ENCODE assay signal across 8 cellular contexts in genomic region chr18:50507120-50507590, GRCh38. TPM values are rescaled to one million over a fixed set of nuclear protein-coding genes. Genes with fewer than 3 reads are reported as not detected.
DNase-seq lines count a peak whose midpoint lies in the region; ATAC-seq and TF ChIP-seq lines count a peak whose summit lies in the region.

No MANE protein-coding gene starts in this region.

- ATAC-seq in HG03432 (IDR thresholded peaks at IDR 0.05; ENCODE audit: unreplicated experiment): no peak
- ATAC-seq in GM18520 (IDR thresholded peaks at IDR 0.05; ENCODE audit: unreplicated experiment): no peak

- H3K27ac ChIP-seq in coronary artery (no peak overlapping the region), mesendoderm (ENCODE audit: low read depth, low read length) (no peak overlapping the region)

- no peak overlapping the region for H3K56ac ChIP-seq in mesendoderm (ENCODE audit: low read length)

- no peak overlapping the region for H2AK5ac ChIP-seq in mesendoderm (ENCODE audit: low read length)

- H3K27me3 ChIP-seq in mesendoderm (ENCODE audit: insufficient read depth, low read length, poor library complexity): no peaks in the 10 kb centered on the region

- no peak overlapping the region for H3K4ac ChIP-seq in mesendoderm (ENCODE audit: low read depth, low read length)

- H3K79me1 ChIP-seq in mesendoderm (ENCODE audit: low read length): no peaks in the 10 kb centered on the region

- no peak overlapping the region for H4K8ac ChIP-seq in mesendoderm (ENCODE audit: low read depth, low read length)

- DNase-seq in DMS153 treated with DMSO at 0.1 percent for 48 hours (lab: John Stamatoyannopoulos, UW; ENCODE audit: unreplicated experiment): peak; percentile 50
- no peak for DNase-seq in DMS153 (lab: John Stamatoyannopoulos, UW)
- peak; percentile 13 for DNase-seq in NCI-H2227 treated with DMSO at 0.1 percent for 48 hours (lab: John Stamatoyannopoulos, UW)
- DNase-seq in coronary artery (ENCODE audit: low spot score): no peak
- DNase-seq in mesendoderm: peak; percentile 77
- no peak for DNase-seq in NCI-H1048 (lab: John Stamatoyannopoulos, UW)

- H2BK15ac ChIP-seq in mesendoderm (replicated peaks; ENCODE audit: low read depth): no peak overlapping the region

- no CpG with 5 or more reads among the region's 4 CpGs for WGBS in mesendoderm (ENCODE audit: extremely low coverage, insufficient coverage, low lambda C conversion rate)

- H2BK120ac ChIP-seq in mesendoderm (ENCODE audit: low read depth, low read length): no peak overlapping the region

- no peak overlapping the region for H3K18ac ChIP-seq in mesendoderm (ENCODE audit: low read length)

- H3K4me1 ChIP-seq in mesendoderm (ENCODE audit: control insufficient read depth, low read depth, low read length): no peaks in the 10 kb centered on the region

- no peak overlapping the region for H3K23ac ChIP-seq in mesendoderm (ENCODE audit: low read length)

- no peak overlapping the region for H2BK5ac ChIP-seq in mesendoderm (ENCODE audit: low read length)

- no peaks in the 10 kb centered on the region for H3K79me2 ChIP-seq in mesendoderm (ENCODE audit: control insufficient read depth, insufficient read depth, low read length)

- H4K5ac ChIP-seq in mesendoderm (ENCODE audit: low read length): no peak overlapping the region

- H3K4me3 ChIP-seq in coronary artery: no peak overlapping the region
- no peak overlapping the region for H3K4me3 ChIP-seq in mesendoderm (ENCODE audit: low read length)

- no peaks in the 10 kb centered on the region for H3K36me3 ChIP-seq in mesendoderm (ENCODE audit: control insufficient read depth, insufficient read depth, low read length)

- peak; percentile 52 for TF ChIP-seq CTCF in coronary artery (IDR thresholded peaks at IDR 0.05)

- no peak overlapping the region for H3K4me2 ChIP-seq in mesendoderm (ENCODE audit: low read length)

- H3K9ac ChIP-seq in mesendoderm (ENCODE audit: low read length): no peak overlapping the region

RNA-seq across cellular contexts. Expression of gene MAPK4, which starts 52.7 kb away (rescaled TPM):
- 1.2 TPM for polyA plus RNA-seq in mesendoderm (2013, experiment 1 of 2)
- 1.2 TPM for polyA plus RNA-seq in mesendoderm (2013, experiment 2 of 2)

Comparison
In these comparisons a context has a peak if more than half of its experiments do, and no peak if none do; other contexts are left out.
1. DNase-seq: peak in DMS153 treated with DMSO at 0.1 percent for 48 hours (single experiment), NCI-H2227 treated with DMSO at 0.1 percent for 48 hours (single experiment) and mesendoderm (single experiment); none in DMS153 (single experiment), coronary artery (single experiment) and NCI-H1048 (single experiment).